In genomic region chr18:48667276-48668254, GRCh38 we compare ENCODE assay signal across 8 cellular contexts.
DNase-seq lines count a peak whose midpoint lies in the region; ATAC-seq lines count a peak whose summit lies in the region.

No MANE protein-coding gene starts in this region.

- no peak for ATAC-seq in GM18907 (IDR thresholded peaks at IDR 0.05; ENCODE audit: unreplicated experiment)

- peak; percentile 11 for DNase-seq in NCI-H2029 (lab: John Stamatoyannopoulos, UW)
- DNase-seq in NCI-H2029 treated with DMSO at 0.1 percent for 48 hours (lab: John Stamatoyannopoulos, UW), result no peak
- DNase-seq in NCI-H1105 treated with DMSO at 0.1 percent for 48 hours (lab: John Stamatoyannopoulos, UW), result peak; percentile 69
- DNase-seq in cerebellar cortex (ENCODE audit: low spot score), result peak; percentile 86
- peak; percentile 53 for DNase-seq in retina
- DNase-seq in putamen (ENCODE audit: low spot score), result no peak
- no peak for DNase-seq in GM03348 (ENCODE audit: low spot score)

Comparison
In these comparisons a context has a peak if more than half of its experiments do, and no peak if none do; other contexts are left out.
1. DNase-seq: peak in NCI-H2029 (single experiment), NCI-H1105 treated with DMSO at 0.1 percent for 48 hours (single experiment), cerebellar cortex (single experiment) and retina (single experiment); none in NCI-H2029 treated with DMSO at 0.1 percent for 48 hours (single experiment), putamen (single experiment) and GM03348 (single experiment).